1 cellular context compared by ENCODE assay signal in genomic region chr17:143785-144281, GRCh38.
TF ChIP-seq lines count a peak whose summit lies in the region.

No MANE protein-coding gene starts in this region.

TF ChIP-seq in HepG2, 621 proteins besides CTCF, POLR2A, EP300 and RAD21 (continued from another document):
- TF ChIP-seq KDM3A (CRISPR knock-in tag; IDR thresholded peaks at IDR 0.05; ENCODE audit: low read depth) (peak; percentile 80; the same call in 1 of the 2 replicates), KLF16 (CRISPR knock-in tag; IDR thresholded peaks at IDR 0.05) (0 out of 4 replicates have a peak, but pooled peaks of 1 of the 2 experiments have one; percentile 45), ZNF574 (CRISPR knock-in tag; IDR thresholded peaks at IDR 0.05) (no peak), BCL3 (CRISPR knock-in tag; IDR thresholded peaks at IDR 0.05) (0 out of 2 replicates have a peak, but pooled peaks have one; percentile 26), ZNF121 (CRISPR knock-in tag; IDR thresholded peaks at IDR 0.05) (peak; percentile 33; the same call in 1 of the 2 replicates), ZNF101 (CRISPR knock-in tag; IDR thresholded peaks at IDR 0.05; ENCODE audit: borderline replicate concordance, low read depth) (no peak), NONO (IDR thresholded peaks at IDR 0.05) (no peak), NONO (CRISPR knock-in tag; conservative IDR thresholded peaks at IDR 0.05) (no peak), IKZF5 (CRISPR knock-in tag; IDR thresholded peaks at IDR 0.05) (peak; percentile 55; the same call in 1 of the 2 replicates), PCBP2 (optimal IDR thresholded peaks at IDR 0.05; ENCODE audit: low read depth, low read length, poor library complexity, severe bottlenecking) (no peak), GMEB1 (CRISPR knock-in tag; IDR thresholded peaks at IDR 0.05; ENCODE audit: borderline replicate concordance) (peak; percentile 45; the same call in 1 of the 2 replicates), ATF7-NPFF (CRISPR knock-in tag; IDR thresholded peaks at IDR 0.05; ENCODE audit: low read depth) (0 out of 2 replicates have a peak, but pooled peaks have one; percentile 22)
